Comparison of ENCODE assay signal across 31 cellular contexts in genomic region chr14:36086629-36087380, GRCh38.
"Had no signal": no experiment of that assay in that cellular context is flagged by ENCODE, and none has a peak within 500 bp of the region (broad histone marks: within the 10 kb centered on the region; RNA-seq: fewer than 3 reads in every experiment).

No MANE protein-coding gene starts in this region.

- DNase-seq: activated CD4-positive, alpha-beta T cell treated with anti-CD3 and anti-CD28 coated beads for 4 hours; activated CD4-positive, alpha-beta T cell treated with anti-CD3 and anti-CD28 coated beads, Interleukin-2, amount 50 U/mL, for 4 hours; activated CD8-positive, alpha-beta memory T cell treated with anti-CD3 and anti-CD28 coated beads for 24 hours; activated effector memory CD4-positive, alpha-beta T cell treated with Interleukin-2 at 50 U/mL for 16 hours; activated naive CD4-positive, alpha-beta T cell treated with anti-CD3 and anti-CD28 coated beads for 36 hours; activated naive CD8-positive, alpha-beta T cell treated with anti-CD3 and anti-CD28 coated beads, Interleukin-2, amount 10 ng/mL, durations not matched to agents 7 days and 5 days; brain microvascular endothelial cell; cortex of kidney; effector memory CD8-positive, alpha-beta T cell; erythroblast; kidney glomerular epithelial cell; left lung; lower lobe of right lung; mesenchymal stem cell; naive thymus-derived CD8-positive, alpha-beta T cell; nucleus accumbens; pancreas; retina; sigmoid colon; small intestine; stimulated activated CD4-positive, alpha-beta T cell treated with anti-CD3 and anti-CD28 coated beads, Interleukin-1b, Interleukin-23, amount 100 ng/mL, for 48 hours; stimulated activated CD4-positive, alpha-beta T cell treated with anti-CD3 and anti-CD28 coated beads, Interleukin-4, amount 100 ng/mL, for 4 hours; stimulated activated CD8-positive, alpha-beta memory T cell treated with anti-CD3 and anti-CD28 coated beads, Interleukin-4, amount 100 ng/mL, for 48 hours; stimulated activated naive CD8-positive, alpha-beta T cell treated with anti-CD3 and anti-CD28 coated beads, Interleukin-15, amount 100 ng/mL, for 72 hours; substantia nigra; upper lobe of left lung had no signal

- H3K27me3 Mint-ChIP-seq: stimulated activated memory B cell treated with anti-CD40 and anti-IgM and Interleukin-4, amounts not matched to agents 10 μg/mL and 1 μg/mL and 100 μg/mL, for 72 hours had no signal

- H3K36me3 ChIP-seq: brain microvascular endothelial cell, left lung, lower lobe of right lung, pancreas, prostate gland, sigmoid colon, upper lobe of left lung, vagina had no signal

- H3K4me3 ChIP-seq: left lung, lower lobe of right lung, pancreas, prostate gland, sigmoid colon, upper lobe of left lung, vagina had no signal

- H3K4me3 Mint-ChIP-seq: activated naive CD4-positive, alpha-beta T cell treated with anti-CD3 and anti-CD28 coated beads for 36 hours; activated naive CD8-positive, alpha-beta T cell treated with anti-CD3 and anti-CD28 coated beads, Interleukin-2, amount 10 ng/mL, durations not matched to agents 7 days and 5 days; effector memory CD8-positive, alpha-beta T cell; naive thymus-derived CD8-positive, alpha-beta T cell; neural crest cell; stimulated activated memory B cell treated with anti-CD40 and anti-IgM and Interleukin-4, amounts not matched to agents 10 μg/mL and 1 μg/mL and 100 μg/mL, for 72 hours; stimulated activated naive CD8-positive, alpha-beta T cell treated with anti-CD3 and anti-CD28 coated beads, Interleukin-15, amount 100 ng/mL, for 72 hours had no signal

- H3K4me1 ChIP-seq: left lung, lower lobe of right lung, prostate gland had no signal

- H3K27ac Mint-ChIP-seq: activated naive CD4-positive, alpha-beta T cell treated with anti-CD3 and anti-CD28 coated beads for 36 hours; activated naive CD8-positive, alpha-beta T cell treated with anti-CD3 and anti-CD28 coated beads, Interleukin-2, amount 10 ng/mL, durations not matched to agents 7 days and 5 days; effector memory CD8-positive, alpha-beta T cell; naive thymus-derived CD8-positive, alpha-beta T cell; stimulated activated memory B cell treated with anti-CD40 and anti-IgM and Interleukin-4, amounts not matched to agents 10 μg/mL and 1 μg/mL and 100 μg/mL, for 72 hours had no signal

- H3K4me1 Mint-ChIP-seq: naive thymus-derived CD8-positive, alpha-beta T cell; stimulated activated memory B cell treated with anti-CD40 and anti-IgM and Interleukin-4, amounts not matched to agents 10 μg/mL and 1 μg/mL and 100 μg/mL, for 72 hours; stimulated activated naive CD8-positive, alpha-beta T cell treated with anti-CD3 and anti-CD28 coated beads, Interleukin-15, amount 100 ng/mL, for 72 hours had no signal

- H3K36me3 Mint-ChIP-seq: activated naive CD8-positive, alpha-beta T cell treated with anti-CD3 and anti-CD28 coated beads, Interleukin-2, amount 10 ng/mL, durations not matched to agents 7 days and 5 days; naive thymus-derived CD8-positive, alpha-beta T cell; stimulated activated memory B cell treated with anti-CD40 and anti-IgM and Interleukin-4, amounts not matched to agents 10 μg/mL and 1 μg/mL and 100 μg/mL, for 72 hours had no signal

- ATAC-seq: effector memory CD8-positive, alpha-beta T cell; left lung; lower lobe of right lung; naive thymus-derived CD8-positive, alpha-beta T cell; pancreas; stimulated activated memory B cell treated with anti-CD40 and anti-IgM and Interleukin-4, amounts not matched to agents 10 μg/mL and 1 μg/mL and 100 μg/mL, for 72 hours; stimulated activated naive CD8-positive, alpha-beta T cell treated with anti-CD3 and anti-CD28 coated beads, Interleukin-15, amount 100 ng/mL, for 72 hours had no signal

- H3K9me3 Mint-ChIP-seq: activated naive CD4-positive, alpha-beta T cell treated with anti-CD3 and anti-CD28 coated beads for 36 hours; activated naive CD8-positive, alpha-beta T cell treated with anti-CD3 and anti-CD28 coated beads, Interleukin-2, amount 10 ng/mL, durations not matched to agents 7 days and 5 days; naive thymus-derived CD8-positive, alpha-beta T cell; stimulated activated naive CD8-positive, alpha-beta T cell treated with anti-CD3 and anti-CD28 coated beads, Interleukin-15, amount 100 ng/mL, for 72 hours had no signal

- H3K27ac ChIP-seq: brain microvascular endothelial cell, left lung, lower lobe of right lung, pancreas, prostate gland, sigmoid colon, upper lobe of left lung, vagina, VCaP had no signal

- H3K27me3 ChIP-seq: brain microvascular endothelial cell, left lung, pancreas, sigmoid colon, upper lobe of left lung, vagina had no signal
